Comparison of ENCODE assay signal across 1 cellular context in the genomic region with DNA sequence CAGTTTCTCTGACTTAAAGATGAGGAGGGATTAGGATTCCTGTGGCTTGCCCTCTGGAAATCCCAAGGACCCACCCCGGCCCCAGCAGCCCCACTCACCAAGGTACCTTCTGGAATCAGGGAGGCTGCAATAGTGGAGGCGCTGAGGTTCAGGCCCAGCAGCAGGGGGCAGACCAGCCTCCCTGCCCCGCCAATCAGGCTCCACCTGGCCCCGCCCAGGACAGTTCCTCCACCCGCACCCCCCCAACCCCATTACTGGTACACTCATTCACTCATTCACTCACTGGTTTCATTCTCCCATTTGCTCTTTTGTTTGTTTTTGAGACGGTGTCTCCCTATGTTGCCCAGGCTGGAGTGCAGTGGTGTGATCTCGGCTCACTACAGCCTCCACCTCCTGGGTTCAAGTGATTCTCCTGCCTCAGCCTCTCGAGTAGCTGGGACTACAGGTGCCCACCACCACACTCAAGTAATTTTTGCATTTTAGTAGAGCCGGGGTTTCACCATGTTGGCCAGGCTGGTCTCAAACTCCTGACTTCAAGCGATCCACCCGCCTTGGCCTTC.
TF ChIP-seq lines count a peak whose summit lies in the region.
"Not testable (repeated sequence)": the region's sequence is repeated elsewhere in the genome, so short reads cannot be mapped to it uniquely, and the experiment has no call there.

No MANE protein-coding gene starts in this region.

TF ChIP-seq in HepG2, 621 proteins besides CTCF, POLR2A, EP300 and RAD21:
- TF ChIP-seq, protein P1, sequence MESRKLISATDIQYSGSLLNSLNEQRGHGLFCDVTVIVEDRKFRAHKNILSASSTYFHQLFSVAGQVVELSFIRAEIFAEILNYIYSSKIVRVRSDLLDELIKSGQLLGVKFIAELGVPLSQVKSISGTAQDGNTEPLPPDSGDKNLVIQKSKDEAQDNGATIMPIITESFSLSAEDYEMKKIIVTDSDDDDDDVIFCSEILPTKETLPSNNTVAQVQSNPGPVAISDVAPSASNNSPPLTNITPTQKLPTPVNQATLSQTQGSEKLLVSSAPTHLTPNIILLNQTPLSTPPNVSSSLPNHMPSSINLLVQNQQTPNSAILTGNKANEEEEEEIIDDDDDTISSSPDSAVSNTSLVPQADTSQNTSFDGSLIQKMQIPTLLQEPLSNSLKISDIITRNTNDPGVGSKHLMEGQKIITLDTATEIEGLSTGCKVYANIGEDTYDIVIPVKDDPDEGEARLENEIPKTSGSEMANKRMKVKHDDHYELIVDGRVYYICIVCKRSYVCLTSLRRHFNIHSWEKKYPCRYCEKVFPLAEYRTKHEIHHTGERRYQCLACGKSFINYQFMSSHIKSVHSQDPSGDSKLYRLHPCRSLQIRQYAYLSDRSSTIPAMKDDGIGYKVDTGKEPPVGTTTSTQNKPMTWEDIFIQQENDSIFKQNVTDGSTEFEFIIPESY (CRISPR knock-in tag; IDR thresholded peaks at IDR 0.05), result peak; percentile 87; the same call in 1 of the 2 replicates
- not testable (repeated sequence) for TF ChIP-seq SP1 (IDR thresholded peaks at IDR 0.05)
- 0 out of 2 replicates have a peak, but pooled peaks have one; percentile 16 for TF ChIP-seq SP1 (CRISPR knock-in tag; IDR thresholded peaks at IDR 0.05)
- TF ChIP-seq ZNF24 (IDR thresholded peaks at IDR 0.05), result peak; percentile 44; the same call in 1 of the 2 replicates
- peak; percentile 19; the same call in 1 of the 2 replicates for TF ChIP-seq ZNF768 (CRISPR knock-in tag; IDR thresholded peaks at IDR 0.05)
- TF ChIP-seq ZNF121 (CRISPR knock-in tag; IDR thresholded peaks at IDR 0.05), result peak; percentile 78
- TF ChIP-seq, protein P2, sequence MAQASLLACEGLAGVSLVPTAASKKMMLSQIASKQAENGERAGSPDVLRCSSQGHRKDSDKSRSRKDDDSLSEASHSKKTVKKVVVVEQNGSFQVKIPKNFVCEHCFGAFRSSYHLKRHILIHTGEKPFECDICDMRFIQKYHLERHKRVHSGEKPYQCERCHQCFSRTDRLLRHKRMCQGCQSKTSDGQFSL (CRISPR knock-in tag; IDR thresholded peaks at IDR 0.05), result peak; percentile 81; the same call in 1 of the 2 replicates
- TF ChIP-seq, protein P3, sequence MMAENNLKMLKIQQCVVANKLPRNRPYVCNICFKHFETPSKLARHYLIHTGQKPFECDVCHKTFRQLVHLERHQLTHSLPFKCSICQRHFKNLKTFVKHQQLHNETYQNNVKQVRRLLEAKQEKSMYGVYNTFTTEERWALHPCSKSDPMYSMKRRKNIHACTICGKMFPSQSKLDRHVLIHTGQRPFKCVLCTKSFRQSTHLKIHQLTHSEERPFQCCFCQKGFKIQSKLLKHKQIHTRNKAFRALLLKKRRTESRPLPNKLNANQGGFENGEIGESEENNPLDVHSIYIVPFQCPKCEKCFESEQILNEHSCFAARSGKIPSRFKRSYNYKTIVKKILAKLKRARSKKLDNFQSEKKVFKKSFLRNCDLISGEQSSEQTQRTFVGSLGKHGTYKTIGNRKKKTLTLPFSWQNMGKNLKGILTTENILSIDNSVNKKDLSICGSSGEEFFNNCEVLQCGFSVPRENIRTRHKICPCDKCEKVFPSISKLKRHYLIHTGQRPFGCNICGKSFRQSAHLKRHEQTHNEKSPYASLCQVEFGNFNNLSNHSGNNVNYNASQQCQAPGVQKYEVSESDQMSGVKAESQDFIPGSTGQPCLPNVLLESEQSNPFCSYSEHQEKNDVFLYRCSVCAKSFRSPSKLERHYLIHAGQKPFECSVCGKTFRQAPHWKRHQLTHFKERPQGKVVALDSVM (CRISPR knock-in tag; IDR thresholded peaks at IDR 0.05), result peak; percentile 75; the same call in 1 of the 2 replicates
- TF ChIP-seq, protein P4, sequence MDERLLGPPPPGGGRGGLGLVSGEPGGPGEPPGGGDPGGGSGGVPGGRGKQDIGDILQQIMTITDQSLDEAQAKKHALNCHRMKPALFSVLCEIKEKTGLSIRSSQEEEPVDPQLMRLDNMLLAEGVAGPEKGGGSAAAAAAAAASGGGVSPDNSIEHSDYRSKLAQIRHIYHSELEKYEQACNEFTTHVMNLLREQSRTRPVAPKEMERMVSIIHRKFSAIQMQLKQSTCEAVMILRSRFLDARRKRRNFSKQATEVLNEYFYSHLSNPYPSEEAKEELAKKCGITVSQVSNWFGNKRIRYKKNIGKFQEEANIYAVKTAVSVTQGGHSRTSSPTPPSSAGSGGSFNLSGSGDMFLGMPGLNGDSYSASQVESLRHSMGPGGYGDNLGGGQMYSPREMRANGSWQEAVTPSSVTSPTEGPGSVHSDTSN (CRISPR knock-in tag; IDR thresholded peaks at IDR 0.05), result 0 out of 2 replicates have a peak, but pooled peaks have one; percentile 49
